17 cellular contexts compared by ENCODE assay signal in the genomic region with DNA sequence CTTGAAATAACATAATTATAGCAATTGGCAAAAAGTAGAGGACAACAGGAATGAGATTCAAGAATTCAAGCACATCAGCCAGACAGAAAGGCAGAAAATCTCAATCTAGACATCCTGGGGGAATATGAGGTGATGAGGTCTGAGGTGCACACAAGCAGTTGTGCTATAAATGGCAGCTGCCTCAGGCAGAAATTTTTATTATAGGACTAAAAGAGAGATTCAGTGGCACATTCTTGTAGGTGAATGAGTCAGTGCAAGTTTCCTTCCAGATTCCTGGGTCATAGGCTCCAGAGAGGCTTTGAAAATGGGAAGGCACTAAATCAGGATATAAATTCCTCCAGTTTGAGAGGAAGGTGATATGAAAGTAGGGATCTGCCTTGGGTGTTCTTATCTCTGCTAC.
"Had no signal": no experiment of that assay in that cellular context is flagged by ENCODE, and none has a peak within 500 bp of the region (broad histone marks: within the 10 kb centered on the region; RNA-seq: fewer than 3 reads in every experiment).

No MANE protein-coding gene starts in this region.

- H3K27ac ChIP-seq: dorsolateral prefrontal cortex, gastrocnemius medialis, neutrophil, skin epidermis, thyroid gland, upper lobe of left lung, uterus had no signal

- H3K27ac Mint-ChIP-seq: immature natural killer cell; naive thymus-derived CD4-positive, alpha-beta T cell; nephron progenitor cell had no signal

- H3K4me1 ChIP-seq: gastrocnemius medialis, thyroid gland, upper lobe of left lung, uterus had no signal

- H3K9me3 Mint-ChIP-seq: nephron progenitor cell had no signal

- H3K36me3 Mint-ChIP-seq: immature natural killer cell; naive thymus-derived CD4-positive, alpha-beta T cell had no signal

- H3K4me3 ChIP-seq: dorsolateral prefrontal cortex, gastrocnemius medialis, sigmoid colon, skin epidermis, thyroid gland, upper lobe of left lung, uterus had no signal

- H3K27me3 ChIP-seq: gastrocnemius medialis, neutrophil, sigmoid colon, thyroid gland, upper lobe of left lung, uterus had no signal

- DNase-seq: cortex of kidney; dorsolateral prefrontal cortex; effector CD8-positive, alpha-beta T cell; gastrocnemius medialis; glutamatergic neuron; immature natural killer cell; naive thymus-derived CD4-positive, alpha-beta T cell; nephron progenitor cell; sigmoid colon; stimulated activated CD4-positive, alpha-beta T cell treated with anti-CD3 and anti-CD28 coated beads, Interleukin-2, amount 100 ng/mL, for 24 hours; stimulated activated naive CD4-positive, alpha-beta T cell treated with Interleukin-2 at 50 U/mL for 16 hours; thyroid gland; upper lobe of left lung; uterus had no signal

- H3K4me3 Mint-ChIP-seq: immature natural killer cell; naive thymus-derived CD4-positive, alpha-beta T cell; nephron progenitor cell had no signal

- H3K4me1 Mint-ChIP-seq: immature natural killer cell; naive thymus-derived CD4-positive, alpha-beta T cell; nephron progenitor cell had no signal

- ATAC-seq: esophagus mucosa; gastrocnemius medialis; naive thymus-derived CD4-positive, alpha-beta T cell had no signal

- H3K9me3 ChIP-seq: gastrocnemius medialis, neutrophil, sigmoid colon, thyroid gland, upper lobe of left lung, uterus had no signal

- H3K36me3 ChIP-seq: gastrocnemius medialis, neutrophil, sigmoid colon, thyroid gland, upper lobe of left lung, uterus had no signal
